Comparison of ENCODE assay signal across 24 cellular contexts in the genomic region with DNA sequence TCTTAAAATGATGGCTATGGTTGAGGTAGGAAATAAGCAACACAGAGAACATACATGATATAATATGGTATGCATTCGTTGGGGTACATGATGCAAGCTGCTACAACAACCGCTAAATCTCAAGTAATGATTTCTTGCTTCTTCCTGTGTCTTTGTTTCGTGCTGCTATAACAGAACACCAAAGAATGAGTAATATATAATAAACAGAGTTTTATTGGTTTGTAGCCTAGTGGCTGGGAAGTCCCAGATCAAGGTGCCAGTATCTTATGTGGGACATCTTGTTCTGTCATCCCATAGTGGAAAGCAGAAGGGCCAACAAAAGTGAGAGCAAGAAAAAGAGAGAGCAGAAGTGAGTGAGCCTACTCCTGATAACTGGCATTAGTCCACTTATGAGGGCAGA.
DNase-seq lines count a peak whose midpoint lies in the region; ATAC-seq and TF ChIP-seq lines count a peak whose summit lies in the region.
"Had no signal": no experiment of that assay in that cellular context is flagged by ENCODE, and none has a peak within 500 bp of the region (broad histone marks: within the 10 kb centered on the region; RNA-seq: fewer than 3 reads in every experiment).

No MANE protein-coding gene starts in this region.

- H3K4me1 ChIP-seq in SJSA1 (replicated peaks) (peaks cover 66% of the 10 kb centered on the region), esophagus muscularis mucosa (peaks cover 8 to 64% (median 60%) of the 10 kb centered on the region in 4 donors), mucosa of descending colon (ENCODE audit: low read depth) (peaks cover 2% of the 10 kb centered on the region)
- H3K4me1 ChIP-seq: BE2C had no signal

- no peak for TF ChIP-seq POLR2A in esophagus muscularis mucosa (IDR thresholded peaks at IDR 0.05; ENCODE audit: low read depth)

- H3K27me3 ChIP-seq in SJSA1 (replicated peaks) (no peaks in the 10 kb centered on the region), esophagus muscularis mucosa (no peaks in the 10 kb centered on the region)
- H3K27me3 ChIP-seq: BE2C had no signal

- 80% methylated on average over 3 of the region's 3 CpGs for WGBS in esophagus muscularis mucosa

- TF ChIP-seq EP300 in esophagus muscularis mucosa (IDR thresholded peaks at IDR 0.05) = no peak

- intact Hi-C loops in esophagus muscularis mucosa (cut with DNase I) (no loop called here), mucosa of descending colon (cut with DNase I, micrococcal nuclease) (loop anchor here in 1 of 2 donors (10.0 kb wide), 1 partner anchor 60 kb away; no protein-coding TSS in a partner anchor)

- H3K27ac ChIP-seq in SJSA1 = peak overlapping the region; percentile 96
- H3K27ac ChIP-seq in esophagus muscularis mucosa (replicated peaks in 1 of 4) = peak overlapping the region; percentile 41 to 88 (median 80)

- peak; percentile 20 for DNase-seq in ELR (ENCODE audit: low read depth)
- DNase-seq in SJSA1 (ENCODE audit: low read depth in 1 of 2, low spot score in 2 of 2) = peak; percentile 48 to 78
- DNase-seq in esophagus muscularis mucosa (ENCODE audit: extremely low spot score) = no peak
- no peak for DNase-seq in mucosa of descending colon
- DNase-seq in amniotic stem cell (lab: John Stamatoyannopoulos, UW) = no peak
- DNase-seq in COLO668 (lab: John Stamatoyannopoulos, UW; ENCODE audit: unreplicated experiment) = no peak
- no peak for DNase-seq in NCI-H1436 treated with DMSO at 0.1 percent for 48 hours (lab: John Stamatoyannopoulos, UW)
- DNase-seq: BE2C; DMS79; GOT3; HCEC 1CT; Karpas-422; MM.1S; NCI-H1092; NCI-H146; NCI-H2029; NCI-H2227 treated with DMSO at 0.1 percent for 48 hours; NCI-H510A; NCI-H774; NK-92 treated with Interleukin-12 subunit alpha and Interleukin-12 subunit beta, amount 100 ng/mL, for 24 hours; SIG-M5 had no signal

- ATAC-seq in mucosa of descending colon = peak; percentile 94
- ATAC-seq in GM18870 (IDR thresholded peaks at IDR 0.05; ENCODE audit: unreplicated experiment) = no peak
- ATAC-seq: Panc1, SK-N-SH treated with all-trans-retinoic acid at 6 μM for 48 hours had no signal

- H3K36me3 ChIP-seq in SJSA1 (0 out of 2 replicates have a peak, but pooled peaks cover 2% of the 10 kb centered on the region), esophagus muscularis mucosa (no peaks in the 10 kb centered on the region), mucosa of descending colon (ENCODE audit: low read depth) (no peaks in the 10 kb centered on the region)
- H3K36me3 ChIP-seq: BE2C had no signal

- no peak for TF ChIP-seq CTCF in esophagus muscularis mucosa (IDR thresholded peaks at IDR 0.05)
- no peak for TF ChIP-seq CTCF in mucosa of descending colon (IDR thresholded peaks at IDR 0.05)

- H3K9me3 ChIP-seq in SJSA1 (replicated peaks) = no peaks in the 10 kb centered on the region
- no peaks in the 10 kb centered on the region for H3K9me3 ChIP-seq in esophagus muscularis mucosa
- no peaks in the 10 kb centered on the region for H3K9me3 ChIP-seq in mucosa of descending colon
- H3K9me3 ChIP-seq: BE2C had no signal

- H3K4me3 ChIP-seq in SJSA1 (no peak overlapping the region), esophagus muscularis mucosa (no peak overlapping the region), mucosa of descending colon (no peak overlapping the region)

Comparison
In these comparisons a context has a peak if more than half of its experiments do, and no peak if none do; other contexts are left out.
1. DNase-seq: peak in ELR (single experiment) and SJSA1 (2 of 2); none in esophagus muscularis mucosa (single experiment), mucosa of descending colon (0 of 3), amniotic stem cell (single experiment), COLO668 (single experiment) and NCI-H1436 treated with DMSO at 0.1 percent for 48 hours (single experiment).